Comparison of ENCODE assay signal across 9 cellular contexts in the genomic region with DNA sequence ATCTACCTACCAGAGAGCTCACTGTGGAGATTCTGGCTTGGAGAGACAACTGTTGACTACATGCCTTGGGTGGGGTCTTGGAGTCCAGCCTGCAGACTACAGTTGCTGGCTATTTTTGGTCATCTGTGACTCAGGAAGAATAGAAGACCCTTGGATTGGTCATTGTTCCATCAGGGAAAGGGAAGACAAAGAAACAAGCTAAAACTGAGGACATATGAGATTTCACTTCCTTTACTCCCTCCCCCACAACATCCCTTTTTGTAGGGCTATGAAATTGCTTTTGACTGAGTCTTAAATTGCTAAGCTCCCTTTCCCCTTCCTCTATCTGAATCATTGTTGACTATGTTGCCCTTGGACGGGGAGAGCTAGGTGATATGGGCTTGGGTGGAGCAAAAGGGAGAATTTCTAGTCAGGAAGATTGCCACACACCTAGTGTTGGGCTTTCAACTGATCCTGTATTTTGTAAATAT. TPM values are rescaled to one million over a fixed set of nuclear protein-coding genes. Genes with fewer than 3 reads are reported as not detected.
DNase-seq lines count a peak whose midpoint lies in the region; ATAC-seq, FAIRE-seq and TF ChIP-seq lines count a peak whose summit lies in the region.
"Had no signal": no experiment of that assay in that cellular context is flagged by ENCODE, and none has a peak within 500 bp of the region (broad histone marks: within the 10 kb centered on the region; RNA-seq: fewer than 3 reads in every experiment).

No MANE protein-coding gene starts in this region.

- peak overlapping the region; percentile 86 for H3K27ac Mint-ChIP-seq in osteocyte (ENCODE audit: unreplicated experiment)

- H3K27me3 Mint-ChIP-seq in osteocyte (ENCODE audit: unreplicated experiment) = no peaks in the 10 kb centered on the region

- FAIRE-seq in RCC 7860 (lab: Jason Lieb, UNC) = no peak

- DNase-seq in ELR (ENCODE audit: low read depth) (peak; percentile 86), RCC 7860 (ENCODE audit: low spot score) (peak; percentile 68), epithelial cell of esophagus (ENCODE audit: low read depth) (peak; percentile 90), osteocyte (ENCODE audit: extremely low spot score, unreplicated experiment) (no peak), Ammon's horn (ENCODE audit: low spot score) (no peak)
- DNase-seq: activated CD4-positive, alpha-beta T cell treated with anti-CD3 and anti-CD28 coated beads, Interleukin-2, amount 50 U/mL, for 4 hours had no signal

- no peak overlapping the region for H3K4me3 Mint-ChIP-seq in osteocyte (ENCODE audit: unreplicated experiment)

- ATAC-seq in HG02763 (IDR thresholded peaks at IDR 0.05; ENCODE audit: unreplicated experiment) (no peak), HG03108 (IDR thresholded peaks at IDR 0.05; ENCODE audit: unreplicated experiment) (no peak), GM18909 (IDR thresholded peaks at IDR 0.05; ENCODE audit: poor library complexity, unreplicated experiment) (no peak)

- no peak for TF ChIP-seq CTCF in epithelial cell of esophagus (IDR thresholded peaks at IDR 0.05; ENCODE audit: insufficient read depth, low read depth, low read length, missing control alignments)
- TF ChIP-seq CTCF in osteocyte (IDR thresholded peaks at IDR 0.05) = no peak

- peaks cover 2% of the 10 kb centered on the region for H3K36me3 Mint-ChIP-seq in osteocyte (ENCODE audit: unreplicated experiment)

- peaks cover 30% of the 10 kb centered on the region for H3K4me1 Mint-ChIP-seq in osteocyte (ENCODE audit: unreplicated experiment)

- H3K4me3 ChIP-seq in epithelial cell of esophagus (ENCODE audit: low read length) = no peak overlapping the region

- H3K9me3 Mint-ChIP-seq in osteocyte (ENCODE audit: unreplicated experiment) = no peaks in the 10 kb centered on the region

RNA-seq across cellular contexts. Expression of gene MSN, which starts 11.7 kb away (rescaled TPM):
- total RNA-seq in osteocyte = 236 and 241 TPM in 2 replicates

Comparison
In these comparisons a context has a peak if more than half of its experiments do, and no peak if none do; other contexts are left out.
1. DNase-seq: peak in ELR (single experiment), RCC 7860 (single experiment) and epithelial cell of esophagus (single experiment); none in osteocyte (single experiment) and Ammon's horn (single experiment).